In genomic region chr3:13637311-13637891, GRCh38 we compare ENCODE assay signal across 26 cellular contexts.
A peak's percentile ranks its signal among the peaks of the same experiment; 100 is the strongest.
DNase-seq lines count a peak whose midpoint lies in the region; ATAC-seq and TF ChIP-seq lines count a peak whose summit lies in the region.
"Had no signal": no experiment of that assay in that cellular context is flagged by ENCODE, and none has a peak within 500 bp of the region (broad histone marks: within the 10 kb centered on the region; RNA-seq: fewer than 3 reads in every experiment).

No MANE protein-coding gene starts in this region.

- DNase-seq in DMS 273 (lab: John Stamatoyannopoulos, UW; ENCODE audit: unreplicated experiment): peak; percentile 25
- no peak for DNase-seq in DMS 273 treated with DMSO at 0.1 percent for 48 hours (lab: John Stamatoyannopoulos, UW)
- DNase-seq in NCI-H82 (lab: John Stamatoyannopoulos, UW): peak; percentile 41
- DNase-seq in NCI-H82 treated with DMSO at 0.1 percent for 48 hours (lab: John Stamatoyannopoulos, UW; ENCODE audit: unreplicated experiment): no peak
- DNase-seq in RWPE1 (ENCODE audit: low spot score): no peak
- no peak for DNase-seq in neuronal stem cell (ENCODE audit: low spot score)
- DNase-seq in activated T-cell treated with anti-CD3 and anti-CD28 coated beads, Interleukin-2, amount 50 U/mL, for 48 hours: no peak
- DNase-seq: ACHN; Calu3; CD8-positive, alpha-beta memory T cell; DND-41; GM23248; H9; HFFc6; Karpas-422; MV-4-11; NCI-H1105 treated with DMSO at 0.1 percent for 48 hours; NCI-H2081 treated with DMSO at 0.1 percent for 48 hours; NCI-H510A; NK-92 treated with Interleukin-12 subunit alpha and Interleukin-12 subunit beta, amount 100 ng/mL, for 24 hours; T-helper 1 cell had no signal

- no peak overlapping the region for H2BK5ac ChIP-seq in neuronal stem cell (ENCODE audit: low read length)

- H3K27ac ChIP-seq in RWPE1: peak overlapping the region; percentile 94
- H3K27ac ChIP-seq in neuronal stem cell (replicated peaks; ENCODE audit: low read length): no peak overlapping the region
- H3K27ac ChIP-seq: 22Rv1, C4-2B, GM23248 had no signal

- peak overlapping the region; percentile 9 for H3K14ac ChIP-seq in neuronal stem cell (ENCODE audit: low read length)

- peak overlapping the region; percentile 10 for H2AK5ac ChIP-seq in neuronal stem cell (ENCODE audit: low read depth, low read length)

- peak overlapping the region; percentile 26 for H3K23ac ChIP-seq in neuronal stem cell (ENCODE audit: low read depth, low read length, poor library complexity)

- no peaks in the 10 kb centered on the region for H3K79me1 ChIP-seq in neuronal stem cell (ENCODE audit: low read depth, low read length)

- H2BK12ac ChIP-seq in neuronal stem cell (ENCODE audit: low read length): no peak overlapping the region

- no peak overlapping the region for H4K8ac ChIP-seq in neuronal stem cell (ENCODE audit: low read depth, low read length)

- peaks cover 0 to 3% (median 0%) of the 10 kb centered on the region in 3 experiments for H3K27me3 ChIP-seq in neuronal stem cell (ENCODE audit: control insufficient read depth in 3 of 3, insufficient read depth in 3 of 3, low read depth in 1 of 3, low read length in 3 of 3)

- H3K9me3 ChIP-seq in neuronal stem cell (replicated peaks in 1 of 2; ENCODE audit: control insufficient read depth in 2 of 2, insufficient read depth in 1 of 2, low read depth in 1 of 2, low read length in 2 of 2): no peaks in the 10 kb centered on the region

- H3K9ac ChIP-seq in neuronal stem cell (ENCODE audit: low read depth, low read length, poor library complexity): peak overlapping the region; percentile 33
- H3K9ac ChIP-seq: GM23248 had no signal

- POLR2A ChIA-PET in RWPE1 (lab: Yijun Ruan, JAX; ENCODE audit: low non-redundant PET): no interaction called here

- H3K36me3 ChIP-seq in neuronal stem cell (replicated peaks in 1 of 2; ENCODE audit: control insufficient read depth in 2 of 2, insufficient read depth in 2 of 2, low read length in 2 of 2): no peaks in the 10 kb centered on the region

- H2BK15ac ChIP-seq in neuronal stem cell (ENCODE audit: low read length): peak overlapping the region; percentile 81

- no peak overlapping the region for H3K4ac ChIP-seq in neuronal stem cell (ENCODE audit: low read length)

- ATAC-seq in GM19324 (IDR thresholded peaks at IDR 0.05; ENCODE audit: low FRiP score, unreplicated experiment): no peak
- ATAC-seq: GM12878, Panc1 had no signal

- H3K18ac ChIP-seq in neuronal stem cell (ENCODE audit: low read length): peak overlapping the region; percentile 49

- no peak for TF ChIP-seq CTCF in RWPE1 (conservative IDR thresholded peaks at IDR 0.05; ENCODE audit: low read depth)

- CTCF ChIA-PET in RWPE1 (lab: Yijun Ruan, JAX): interaction anchor here (1.2 kb wide), 1 partner anchor 139 kb away, joined by 3 read pairs; no protein-coding TSS in a partner anchor

- H4K91ac ChIP-seq in neuronal stem cell (ENCODE audit: low read depth, low read length, poor library complexity): no peak overlapping the region

- H3K4me3 ChIP-seq in neuronal stem cell (ENCODE audit: low read length in 2 of 2): no peak overlapping the region
- H3K4me3 ChIP-seq: GM12878, GM23248 had no signal

- H2AFZ ChIP-seq in neuronal stem cell (ENCODE audit: low read length): no peak overlapping the region
- H2AFZ ChIP-seq: GM23248 had no signal

- WGBS in neuronal stem cell (ENCODE audit: extremely low coverage in 2 of 2, insufficient read length in 2 of 2, insufficient replicate concordance in 1 of 2), 2 donors: no CpG with 5 or more reads among the region's 31 CpGs

- H2BK120ac ChIP-seq in neuronal stem cell (ENCODE audit: low read depth, low read length): no peak overlapping the region

- H3K4me2 ChIP-seq in neuronal stem cell (ENCODE audit: insufficient read depth, low read length, poor library complexity, severe bottlenecking): no peak overlapping the region

- peaks cover 4 to 6% of the 10 kb centered on the region in 2 donors for H3K4me1 ChIP-seq in neuronal stem cell (ENCODE audit: control insufficient read depth in 2 of 2, insufficient read depth in 1 of 2, low read depth in 1 of 2, low read length in 2 of 2)

Comparison
In these comparisons a context has a peak if more than half of its experiments do, and no peak if none do; other contexts are left out.
1. DNase-seq: peak in DMS 273 (single experiment) and NCI-H82 (single experiment); none in DMS 273 treated with DMSO at 0.1 percent for 48 hours (single experiment), NCI-H82 treated with DMSO at 0.1 percent for 48 hours (single experiment), RWPE1 (single experiment), neuronal stem cell (single experiment) and activated T-cell treated with anti-CD3 and anti-CD28 coated beads, Interleukin-2, amount 50 U/mL, for 48 hours (0 of 2).